1 cellular context compared by ENCODE assay signal in the genomic region with DNA sequence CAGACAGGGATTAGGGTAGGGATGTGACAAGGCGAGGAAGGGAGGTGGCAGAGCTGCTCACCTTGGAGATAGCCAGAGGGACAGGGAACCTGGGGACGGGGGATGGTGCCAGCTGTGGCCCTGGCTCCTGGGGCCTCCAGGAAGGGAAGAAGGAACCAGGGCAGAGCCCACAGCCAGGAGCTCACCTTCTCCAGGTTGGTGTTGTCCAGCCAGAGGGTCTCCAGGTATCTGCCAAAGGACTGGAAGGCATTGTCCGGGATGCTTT.
TF ChIP-seq lines count a peak whose summit lies in the region.

No MANE protein-coding gene starts in this region.

TF ChIP-seq in WTC11, 78 proteins besides CTCF, POLR2A, EP300 and RAD21 (continued from another document):
- TF ChIP-seq, protein P1, sequence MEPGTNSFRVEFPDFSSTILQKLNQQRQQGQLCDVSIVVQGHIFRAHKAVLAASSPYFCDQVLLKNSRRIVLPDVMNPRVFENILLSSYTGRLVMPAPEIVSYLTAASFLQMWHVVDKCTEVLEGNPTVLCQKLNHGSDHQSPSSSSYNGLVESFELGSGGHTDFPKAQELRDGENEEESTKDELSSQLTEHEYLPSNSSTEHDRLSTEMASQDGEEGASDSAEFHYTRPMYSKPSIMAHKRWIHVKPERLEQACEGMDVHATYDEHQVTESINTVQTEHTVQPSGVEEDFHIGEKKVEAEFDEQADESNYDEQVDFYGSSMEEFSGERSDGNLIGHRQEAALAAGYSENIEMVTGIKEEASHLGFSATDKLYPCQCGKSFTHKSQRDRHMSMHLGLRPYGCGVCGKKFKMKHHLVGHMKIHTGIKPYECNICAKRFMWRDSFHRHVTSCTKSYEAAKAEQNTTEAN (CRISPR knock-in tag; IDR thresholded peaks at IDR 0.05) = no peak
- TF ChIP-seq, protein P2, sequence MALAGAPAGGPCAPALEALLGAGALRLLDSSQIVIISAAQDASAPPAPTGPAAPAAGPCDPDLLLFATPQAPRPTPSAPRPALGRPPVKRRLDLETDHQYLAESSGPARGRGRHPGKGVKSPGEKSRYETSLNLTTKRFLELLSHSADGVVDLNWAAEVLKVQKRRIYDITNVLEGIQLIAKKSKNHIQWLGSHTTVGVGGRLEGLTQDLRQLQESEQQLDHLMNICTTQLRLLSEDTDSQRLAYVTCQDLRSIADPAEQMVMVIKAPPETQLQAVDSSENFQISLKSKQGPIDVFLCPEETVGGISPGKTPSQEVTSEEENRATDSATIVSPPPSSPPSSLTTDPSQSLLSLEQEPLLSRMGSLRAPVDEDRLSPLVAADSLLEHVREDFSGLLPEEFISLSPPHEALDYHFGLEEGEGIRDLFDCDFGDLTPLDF (CRISPR knock-in tag; IDR thresholded peaks at IDR 0.05) = no peak
- TF ChIP-seq NFYB (CRISPR knock-in tag; conservative IDR thresholded peaks at IDR 0.05; ENCODE audit: low read depth) = no peak
- TF ChIP-seq, protein P3, sequence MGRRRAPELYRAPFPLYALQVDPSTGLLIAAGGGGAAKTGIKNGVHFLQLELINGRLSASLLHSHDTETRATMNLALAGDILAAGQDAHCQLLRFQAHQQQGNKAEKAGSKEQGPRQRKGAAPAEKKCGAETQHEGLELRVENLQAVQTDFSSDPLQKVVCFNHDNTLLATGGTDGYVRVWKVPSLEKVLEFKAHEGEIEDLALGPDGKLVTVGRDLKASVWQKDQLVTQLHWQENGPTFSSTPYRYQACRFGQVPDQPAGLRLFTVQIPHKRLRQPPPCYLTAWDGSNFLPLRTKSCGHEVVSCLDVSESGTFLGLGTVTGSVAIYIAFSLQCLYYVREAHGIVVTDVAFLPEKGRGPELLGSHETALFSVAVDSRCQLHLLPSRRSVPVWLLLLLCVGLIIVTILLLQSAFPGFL (CRISPR knock-in tag; IDR thresholded peaks at IDR 0.05; ENCODE audit: borderline replicate concordance) = no peak
- TF ChIP-seq, protein P4, sequence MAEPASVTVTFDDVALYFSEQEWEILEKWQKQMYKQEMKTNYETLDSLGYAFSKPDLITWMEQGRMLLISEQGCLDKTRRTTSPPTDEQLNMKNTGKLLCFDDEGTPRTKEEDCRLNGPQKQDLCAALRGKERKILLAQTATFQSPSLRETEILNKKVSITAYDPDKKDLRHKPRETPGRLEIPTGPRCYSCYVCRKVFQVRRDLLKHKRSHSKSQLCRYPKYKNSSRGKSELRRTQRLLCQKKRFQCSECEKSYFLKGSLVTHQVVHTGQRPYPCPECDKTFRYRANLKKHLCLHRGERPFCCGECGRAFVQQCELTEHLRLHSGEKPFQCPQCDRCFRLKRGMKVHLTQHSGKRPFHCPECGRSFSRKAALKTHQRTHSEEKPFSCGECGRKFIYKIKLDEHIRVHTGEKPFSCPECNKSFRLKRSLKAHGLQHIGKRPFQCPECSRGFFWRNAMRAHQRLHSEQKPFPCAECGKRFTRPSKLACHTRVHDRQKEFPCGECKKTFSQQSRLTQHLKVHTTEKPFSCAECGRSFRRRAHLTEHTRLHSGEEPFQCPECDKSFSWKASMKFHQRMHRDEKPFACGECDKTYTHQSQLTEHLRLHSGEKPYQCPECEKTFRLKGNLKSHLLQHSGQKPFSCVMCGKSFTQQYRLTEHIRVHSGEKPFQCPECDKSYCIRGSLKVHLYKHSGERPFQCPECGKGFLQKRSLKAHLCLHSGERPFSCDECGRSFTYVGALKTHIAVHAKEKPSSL (CRISPR knock-in tag; conservative IDR thresholded peaks at IDR 0.05) = no peak
- TF ChIP-seq ZNF671 (CRISPR knock-in tag; IDR thresholded peaks at IDR 0.05) = no peak
- TF ChIP-seq CREM (CRISPR knock-in tag; IDR thresholded peaks at IDR 0.05) = no peak
- TF ChIP-seq SP1 (CRISPR knock-in tag; conservative IDR thresholded peaks at IDR 0.05) = no peak
- no peak for TF ChIP-seq NR1H2 (CRISPR knock-in tag; IDR thresholded peaks at IDR 0.05)
